22 cellular contexts compared by ENCODE assay signal in genomic region chr1:18974005-18974404, GRCh38. TPM values are rescaled to one million over a fixed set of nuclear protein-coding genes. Genes with fewer than 3 reads are reported as not detected.
A peak's percentile ranks its signal among the peaks of the same experiment; 100 is the strongest.
DNase-seq lines count a peak whose midpoint lies in the region; ATAC-seq and TF ChIP-seq lines count a peak whose summit lies in the region.
"Had no signal": no experiment of that assay in that cellular context is flagged by ENCODE, and none has a peak within 500 bp of the region (broad histone marks: within the 10 kb centered on the region; RNA-seq: fewer than 3 reads in every experiment).

No MANE protein-coding gene starts in this region.

- peak overlapping the region; percentile 41 for H3K27ac Mint-ChIP-seq in T-helper 17 cell
- H3K27ac Mint-ChIP-seq: HFFc6 had no signal

- in situ Hi-C loops in brain microvascular endothelial cell (cut with HindIII; ENCODE audit: low pct_ligation_motif_present, low sequenced_read_pairs): no loop called here

- whole genome bisulfite sequencing in adrenal gland, 4 donors: 74 to 78% (median 76%) methylated on average over 8 of the region's 8 CpGs
- 87% methylated on average over 8 of the region's 8 CpGs for WGBS in thyroid gland, 2 donors

- H3K27ac ChIP-seq in adrenal gland: peak overlapping the region in 3 of 5 donors; percentile 10 to 67 (median 59)
- H3K27ac ChIP-seq in thyroid gland: peak overlapping the region in 2 of 3 donors; percentile 30 to 33
- H3K27ac ChIP-seq in effector memory CD4-positive, alpha-beta T cell (ENCODE audit: insufficient read depth, low read length, poor library complexity, severe bottlenecking): no peak overlapping the region
- H3K27ac ChIP-seq in brain microvascular endothelial cell: no peak overlapping the region

- H3K4me3 ChIP-seq in adrenal gland: no peak overlapping the region
- H3K4me3 ChIP-seq in thyroid gland (replicated peaks in 1 of 3): no peak overlapping the region
- no peak overlapping the region for H3K4me3 ChIP-seq in effector memory CD4-positive, alpha-beta T cell (ENCODE audit: insufficient read depth, low read depth, low read length, poor library complexity, severe bottlenecking)
- no peak overlapping the region for H3K4me3 ChIP-seq in brain microvascular endothelial cell (ENCODE audit: low read depth, low read length)
- H3K4me3 ChIP-seq: A549; BLaER1 treated with 17β-estradiol and CSF1 and Interleukin-3, amounts not matched to agents 10 nM and 100 nM; HAP-1 had no signal

- DNase-seq in T-helper 17 cell (no peak), adrenal gland (no peak), posterior vena cava (ENCODE audit: low spot score) (peak; percentile 44), thyroid gland (no peak), NCI-H2196 treated with DMSO at 0.1 percent for 48 hours (lab: John Stamatoyannopoulos, UW; ENCODE audit: unreplicated experiment) (no peak), brain microvascular endothelial cell (no peak)
- DNase-seq in effector memory CD4-positive, alpha-beta T cell: no peak
- DNase-seq: 8988T; ACHN; AML-193; BE2C; Calu3; CD4-positive, alpha-beta memory T cell; COR-L47; DMS53; DMS79 treated with DMSO at 0.1 percent for 48 hours; GF-D8; GOT3; HFFc6 had no signal

- TF ChIP-seq POLR2A in adrenal gland (IDR thresholded peaks at IDR 0.05): no peak
- TF ChIP-seq POLR2A in thyroid gland (IDR thresholded peaks at IDR 0.05): no peak

- H3K4me1 Mint-ChIP-seq in T-helper 17 cell: peaks cover 4% of the 10 kb centered on the region

- no peaks in the 10 kb centered on the region for H3K9me3 ChIP-seq in T-helper 17 cell (ENCODE audit: control insufficient read depth, low read length, poor library complexity, severe bottlenecking)
- no peaks in the 10 kb centered on the region for H3K9me3 ChIP-seq in adrenal gland (replicated peaks in 1 of 3)
- no peaks in the 10 kb centered on the region for H3K9me3 ChIP-seq in thyroid gland
- H3K9me3 ChIP-seq in effector memory CD4-positive, alpha-beta T cell (ENCODE audit: control insufficient read depth, low read length): no peaks in the 10 kb centered on the region
- H3K9me3 ChIP-seq: A549, BE2C, HAP-1 had no signal

- no peak overlapping the region for H3K4me3 Mint-ChIP-seq in T-helper 17 cell
- H3K4me3 Mint-ChIP-seq: CD4-positive, alpha-beta memory T cell; HFFc6 had no signal

- H3K27me3 Mint-ChIP-seq in T-helper 17 cell: peaks cover 29% of the 10 kb centered on the region

- intact Hi-C loops in adrenal gland (cut with DNase I): loop anchor here in 1 of 2 donors (5.0 kb wide), 1 partner anchor 67 kb away; no protein-coding TSS in a partner anchor
- intact Hi-C loops in posterior vena cava (cut with DNase I): loop anchor here in 1 of 2 donors (5.0 kb wide), 2 partner anchors 327 to 683 kb away; no protein-coding TSS in a partner anchor
- intact Hi-C loops in thyroid gland (cut with DNase I): loop anchor here (10.0 kb wide), 1 partner anchor 111 kb away; no protein-coding TSS in a partner anchor

- peaks cover 0 to 23% of the 10 kb centered on the region in 2 donors for H3K4me1 ChIP-seq in adrenal gland (replicated peaks in 1 of 2)
- H3K4me1 ChIP-seq in thyroid gland: peaks cover 8 to 21% of the 10 kb centered on the region in 2 donors
- no peaks in the 10 kb centered on the region for H3K4me1 ChIP-seq in effector memory CD4-positive, alpha-beta T cell (ENCODE audit: control insufficient read depth, insufficient read depth, low read length, poor library complexity, severe bottlenecking)
- H3K4me1 ChIP-seq: BE2C, HAP-1 had no signal

- H3K36me3 Mint-ChIP-seq in T-helper 17 cell (ENCODE audit: low read depth): peaks cover 3% of the 10 kb centered on the region
- H3K36me3 Mint-ChIP-seq: CD4-positive, alpha-beta memory T cell had no signal

- no peak for ATAC-seq in T-helper 17 cell
- ATAC-seq: A549 had no signal

- H3K27me3 ChIP-seq in adrenal gland (no peaks in the 10 kb centered on the region), thyroid gland (no peaks in the 10 kb centered on the region), brain microvascular endothelial cell (replicated peaks) (no peaks in the 10 kb centered on the region)
- no peaks in the 10 kb centered on the region for H3K27me3 ChIP-seq in effector memory CD4-positive, alpha-beta T cell (replicated peaks; ENCODE audit: control insufficient read depth, insufficient read depth, low read length, poor library complexity, severe bottlenecking)
- H3K27me3 ChIP-seq: BE2C; BLaER1 treated with 17β-estradiol and CSF1 and Interleukin-3, amounts not matched to agents 10 nM and 100 nM had no signal

- TF ChIP-seq CTCF in adrenal gland (IDR thresholded peaks at IDR 0.05) (no peak), thyroid gland (IDR thresholded peaks at IDR 0.05) (no peak), brain microvascular endothelial cell (IDR thresholded peaks at IDR 0.05; ENCODE audit: low read depth, low read length, missing control alignments) (no peak)

- H3K36me3 ChIP-seq in adrenal gland (replicated peaks in 1 of 2) (no peaks in the 10 kb centered on the region), thyroid gland (no peaks in the 10 kb centered on the region), brain microvascular endothelial cell (replicated peaks) (no peaks in the 10 kb centered on the region)
- no peaks in the 10 kb centered on the region for H3K36me3 ChIP-seq in effector memory CD4-positive, alpha-beta T cell (ENCODE audit: control insufficient read depth, insufficient read depth, low read length)
- H3K36me3 ChIP-seq: BE2C; BLaER1 treated with 17β-estradiol and CSF1 and Interleukin-3, amounts not matched to agents 10 nM and 100 nM; HAP-1 had no signal

RNA-seq across cellular contexts. Expression of gene IFFO2, which starts 17.5 kb away (rescaled TPM):
- total RNA-seq in T-helper 17 cell (100 to 1,000 TPM in 1 of 2 donors, 10 to 100 TPM in 1; 99.8 to 119 TPM), adrenal gland (10 to 100 TPM; 13.5 to 23.4 (median 17.9) TPM), posterior vena cava (10 to 100 TPM; 12.1 to 12.2 TPM), thyroid gland (10 to 100 TPM in 3 of 4 donors, 1 to 10 TPM in 1; 7.2 to 11.3 (median 10.1) TPM)
- 10 to 100 TPM in 1 of 3 donors, 1 to 10 TPM in 2; 5.9 to 10.8 (median 9.7) TPM for polyA plus RNA-seq in adrenal gland

Comparison
In these comparisons a context has a peak if more than half of its experiments do, and no peak if none do; other contexts are left out.
1. H3K27ac ChIP-seq: peak in adrenal gland (3 of 5) and thyroid gland (2 of 3); none in effector memory CD4-positive, alpha-beta T cell (single experiment) and brain microvascular endothelial cell (single experiment).
2. RNA of gene IFFO2, which starts 17.5 kb away (total RNA-seq): 99.8 to 119 TPM in T-helper 17 cell; 13.5 to 23.4 TPM in adrenal gland, 12.1 to 12.2 TPM in posterior vena cava and 7.2 to 11.3 TPM in thyroid gland; every median in the first group is over 4 times any median in the second.